ENCODE assay signal across 21 cellular contexts in genomic region chr6:155895641-155896040, GRCh38.
"Had no signal": no experiment of that assay in that cellular context is flagged by ENCODE, and none has a peak within 500 bp of the region (broad histone marks: within the 10 kb centered on the region; RNA-seq: fewer than 3 reads in every experiment).

No MANE protein-coding gene starts in this region.

- H3K79me2 ChIP-seq: hepatocyte had no signal

- H3K9me3 ChIP-seq: ovary, suprapubic skin, thyroid gland had no signal

- H3K4me3 Mint-ChIP-seq: dendritic cell treated with granulocyte-macrophage colony-stimulating factor and Interleukin-4, amounts not matched to agents 40 ng/mL and 50 ng/mL, for 4 days; effector memory CD8-positive, alpha-beta T cell; natural killer cell treated with Interleukin-12 subunit alpha and Interleukin-12 subunit beta and Interleukin-15 and Interleukin-18, amount 100 ng/mL, for 72 hours; neural progenitor cell had no signal

- H3K4me1 ChIP-seq: neural progenitor cell, suprapubic skin, thyroid gland had no signal

- H3K4me1 Mint-ChIP-seq: neural progenitor cell had no signal

- H3K27ac ChIP-seq: epithelial cell of prostate, hepatocyte, neural progenitor cell, ovary, suprapubic skin, thyroid gland had no signal

- H3K27me3 ChIP-seq: hepatocyte, neural progenitor cell, ovary, suprapubic skin, thyroid gland had no signal

- H3K36me3 ChIP-seq: neural progenitor cell, ovary, suprapubic skin, thyroid gland had no signal

- H3K36me3 Mint-ChIP-seq: natural killer cell treated with Interleukin-12 subunit alpha and Interleukin-12 subunit beta and Interleukin-15 and Interleukin-18, amount 100 ng/mL, for 72 hours; neural progenitor cell had no signal

- H3K27me3 Mint-ChIP-seq: dendritic cell treated with granulocyte-macrophage colony-stimulating factor and Interleukin-4, amounts not matched to agents 40 ng/mL and 50 ng/mL, for 4 days; effector memory CD8-positive, alpha-beta T cell; natural killer cell treated with Interleukin-12 subunit alpha and Interleukin-12 subunit beta and Interleukin-15 and Interleukin-18, amount 100 ng/mL, for 72 hours had no signal

- H2AFZ ChIP-seq: hepatocyte, neural progenitor cell had no signal

- H3K27ac Mint-ChIP-seq: dendritic cell treated with granulocyte-macrophage colony-stimulating factor and Interleukin-4, amounts not matched to agents 40 ng/mL and 50 ng/mL, for 4 days; effector memory CD8-positive, alpha-beta T cell; natural killer cell treated with Interleukin-12 subunit alpha and Interleukin-12 subunit beta and Interleukin-15 and Interleukin-18, amount 100 ng/mL, for 72 hours; neural progenitor cell had no signal

- ATAC-seq: effector memory CD8-positive, alpha-beta T cell; left colon; left ventricle myocardium superior; natural killer cell treated with Interleukin-12 subunit alpha and Interleukin-12 subunit beta and Interleukin-15 and Interleukin-18, amount 100 ng/mL, for 72 hours; right cardiac atrium; stimulated activated naive CD8-positive, alpha-beta T cell treated with anti-CD3 and anti-CD28 coated beads, Interleukin-15, Interleukin-2, amounts not matched to agents 100 U/mL and 50 U/mL, for 24 hours had no signal

- H3K4me2 ChIP-seq: hepatocyte, neural progenitor cell had no signal

- H3K4me3 ChIP-seq: hepatocyte, lung, neural progenitor cell, ovary, suprapubic skin, thyroid gland had no signal

- H3K9me3 Mint-ChIP-seq: natural killer cell treated with Interleukin-12 subunit alpha and Interleukin-12 subunit beta and Interleukin-15 and Interleukin-18, amount 100 ng/mL, for 72 hours had no signal

- DNase-seq: effector memory CD8-positive, alpha-beta T cell; foreskin melanocyte; head of caudate nucleus; left colon; left ventricle myocardium superior; mesenchymal stem cell; midbrain; nucleus accumbens; ovary; right cardiac atrium; small intestine; stimulated activated CD4-positive, alpha-beta T cell treated with anti-CD3 and anti-CD28 coated beads, Interleukin-12 subunit alpha, Interleukin-12 subunit beta, amount 100 ng/mL, for 4 hours; stimulated activated naive CD8-positive, alpha-beta T cell treated with anti-CD3 and anti-CD28 coated beads, Interleukin-15, Interleukin-2, amounts not matched to agents 100 U/mL and 50 U/mL, for 24 hours; thyroid gland had no signal
